ENCODE assay signal across 8 cellular contexts in genomic region chr5:44388504-44389409, GRCh38. TPM values are rescaled to one million over a fixed set of nuclear protein-coding genes. Genes with fewer than 3 reads are reported as not detected.
DNase-seq lines count a peak whose midpoint lies in the region; ATAC-seq and TF ChIP-seq lines count a peak whose summit lies in the region.

No MANE protein-coding gene starts in this region.

- H3K4me1 ChIP-seq in right atrium auricular region = peaks cover 0 to 20% of the 10 kb centered on the region in 2 donors

- peaks cover 2 to 6% (median 3%) of the 10 kb centered on the region in 3 donors for H3K9me3 Mint-ChIP-seq in T-cell

- H3K27me3 Mint-ChIP-seq in T-cell = peaks cover 36 to 42% of the 10 kb centered on the region in 2 donors

- no peak for TF ChIP-seq CTCF in right atrium auricular region (IDR thresholded peaks at IDR 0.05)

- H3K4me3 ChIP-seq in right atrium auricular region = peak overlapping the region; percentile 33 to 46

- peaks cover 0 to 10% (median 9%) of the 10 kb centered on the region in 3 donors for H3K4me1 Mint-ChIP-seq in T-cell

- peak overlapping the region in 2 of 3 donors; percentile 28 to 33 for H3K4me3 Mint-ChIP-seq in T-cell

- H3K27ac Mint-ChIP-seq in T-cell = peak overlapping the region in 1 of 2 donors; percentile 46

- peak overlapping the region in 1 of 2 donors; percentile 0 for H3K27ac ChIP-seq in right atrium auricular region

- H3K36me3 ChIP-seq in right atrium auricular region = no peaks in the 10 kb centered on the region

- peaks cover 0 to 12% of the 10 kb centered on the region in 2 donors for H3K27me3 ChIP-seq in right atrium auricular region

- ATAC-seq in T-cell (replicated peaks in 1 of 4) (peak in 1 of 4 experiments; percentile 13), HG02840 (IDR thresholded peaks at IDR 0.05; ENCODE audit: low FRiP score, unreplicated experiment) (no peak), GM18498 (IDR thresholded peaks at IDR 0.05; ENCODE audit: unreplicated experiment) (no peak)

- peak; percentile 57 for DNase-seq in ELF-1 (ENCODE audit: low read depth, low spot score)
- no peak for DNase-seq in T-cell
- no peak for DNase-seq in right atrium auricular region (ENCODE audit: low spot score)
- DNase-seq in retina = peak; percentile 84
- no peak for DNase-seq in RKO (ENCODE audit: low spot score)
- DNase-seq in cortex of kidney (lab: John Stamatoyannopoulos, UW) = no peak

- no peaks in the 10 kb centered on the region for H3K36me3 Mint-ChIP-seq in T-cell

- no peaks in the 10 kb centered on the region for H3K9me3 ChIP-seq in right atrium auricular region

- POLR2A ChIA-PET in T-cell (lab: Charles Lee) = no interaction called here

- CTCF ChIA-PET in T-cell (lab: Charles Lee) = no interaction called here

RNA-seq across cellular contexts. Expression of gene FGF10, which starts 0.5 kb away (rescaled TPM):
- not detected for total RNA-seq in T-cell
- under 1 TPM; 0.19 to 0.75 TPM for total RNA-seq in right atrium auricular region

Comparison
In these comparisons a context has a peak if more than half of its experiments do, and no peak if none do; other contexts are left out.
1. DNase-seq: peak in ELF-1 (single experiment) and retina (single experiment); none in T-cell (0 of 34), right atrium auricular region (single experiment), RKO (single experiment) and cortex of kidney (single experiment).